12 cellular contexts compared by ENCODE assay signal in genomic region chr20:31715766-31716165, GRCh38. TPM values are rescaled to one million over a fixed set of nuclear protein-coding genes. Genes with fewer than 3 reads are reported as not detected.
A peak's percentile ranks its signal among the peaks of the same experiment; 100 is the strongest.
DNase-seq lines count a peak whose midpoint lies in the region; ATAC-seq and TF ChIP-seq lines count a peak whose summit lies in the region.
"Had no signal": no experiment of that assay in that cellular context is flagged by ENCODE, and none has a peak within 500 bp of the region (broad histone marks: within the 10 kb centered on the region; RNA-seq: fewer than 3 reads in every experiment).

No MANE protein-coding gene starts in this region.

- H3K4me1 ChIP-seq in DND-41 (ENCODE audit: insufficient read depth, low read length) (peaks cover 98% of the 10 kb centered on the region), skeletal muscle satellite cell (ENCODE audit: control insufficient read depth, insufficient read depth, low read length) (peaks cover 86% of the 10 kb centered on the region)

- H3F3A ChIP-seq in SU-DHL-6 (ENCODE audit: insufficient read depth) = peaks cover 7% of the 10 kb centered on the region

- H3K36me3 ChIP-seq in DND-41 (ENCODE audit: insufficient read depth, low read length) (peaks cover 98% of the 10 kb centered on the region), SU-DHL-6 (ENCODE audit: low read length) (no peaks in the 10 kb centered on the region), skeletal muscle satellite cell (ENCODE audit: insufficient read depth, low read length) (peaks cover 83% of the 10 kb centered on the region)

- peaks cover 66% of the 10 kb centered on the region for H3K4me1 Mint-ChIP-seq in endothelial cell (ENCODE audit: unreplicated experiment)

- peaks cover 100% of the 10 kb centered on the region for H3K79me2 ChIP-seq in DND-41 (ENCODE audit: insufficient read depth, low read length)
- H3K79me2 ChIP-seq in SU-DHL-6 (ENCODE audit: insufficient read depth, low read length) = peaks cover 86% of the 10 kb centered on the region

- DNase-seq in DND-41 (no peak), endothelial cell (ENCODE audit: low spot score) (no peak), NCI-H146 (lab: John Stamatoyannopoulos, UW) (no peak), hepatic stellate cell (ENCODE audit: low spot score) (no peak), NCI-H345 (lab: John Stamatoyannopoulos, UW) (no peak)
- DNase-seq in effector CD8-positive, alpha-beta T cell (lab: John Stamatoyannopoulos, UW) = no peak
- DNase-seq: aorta; mucosa of descending colon; NCI-H524; stimulated activated CD4-positive, alpha-beta T cell treated with anti-CD3 and anti-CD28 coated beads, Interleukin-4, amount 100 ng/mL, for 1 hour had no signal

- H3K27ac ChIP-seq in DND-41 (ENCODE audit: low read length) (peak overlapping the region; percentile 64), SU-DHL-6 (ENCODE audit: low read depth, low read length) (0 out of 2 replicates have a peak overlapping the region, but pooled peaks have one; percentile 78)

- peak overlapping the region in 1 of 2 experiments; percentile 75; a peak in 2 of 4 replicates for H3K4me3 ChIP-seq in DND-41 (ENCODE audit: low read depth in 1 of 2, low read length in 2 of 2)
- no peak overlapping the region for H3K4me3 ChIP-seq in SU-DHL-6 (ENCODE audit: insufficient read depth, low read length, poor library complexity, severe bottlenecking)
- H3K4me3 ChIP-seq in skeletal muscle satellite cell (ENCODE audit: low read length) = no peak overlapping the region
- H3K4me3 ChIP-seq: mucosa of descending colon had no signal

- no peak for TF ChIP-seq CTCF in DND-41 (IDR thresholded peaks at IDR 0.05; ENCODE audit: borderline replicate concordance, extremely low read depth, low read length, poor library complexity, severe bottlenecking)
- no peak for TF ChIP-seq CTCF in SU-DHL-6 (IDR thresholded peaks at IDR 0.05; ENCODE audit: insufficient read depth, low read length, poor library complexity, severe bottlenecking)
- no peak for TF ChIP-seq CTCF in endothelial cell (IDR thresholded peaks at IDR 0.05; ENCODE audit: unreplicated experiment)

- H3K9ac ChIP-seq in DND-41 (ENCODE audit: low read depth, low read length) (peak overlapping the region; percentile 91), SU-DHL-6 (ENCODE audit: low read length) (no peak overlapping the region), skeletal muscle satellite cell (ENCODE audit: low read depth, low read length) (no peak overlapping the region)

- H4K20me1 ChIP-seq in DND-41 (ENCODE audit: insufficient read depth, low read length) = peaks cover 95% of the 10 kb centered on the region
- no peaks in the 10 kb centered on the region for H4K20me1 ChIP-seq in SU-DHL-6 (ENCODE audit: low read depth, low read length)

- H3K27ac Mint-ChIP-seq in endothelial cell (ENCODE audit: unreplicated experiment) = peak overlapping the region; percentile 32

- H3K27me3 Mint-ChIP-seq in endothelial cell (ENCODE audit: unreplicated experiment) = peaks cover 11% of the 10 kb centered on the region

- H3K4me3 Mint-ChIP-seq in endothelial cell (ENCODE audit: unreplicated experiment) = no peak overlapping the region

- no peaks in the 10 kb centered on the region for H3K27me3 ChIP-seq in DND-41 (ENCODE audit: insufficient read depth, low read length, poor library complexity)
- no peaks in the 10 kb centered on the region for H3K27me3 ChIP-seq in SU-DHL-6 (ENCODE audit: low read length)
- no peaks in the 10 kb centered on the region for H3K27me3 ChIP-seq in skeletal muscle satellite cell (ENCODE audit: control insufficient read depth, insufficient read depth, low read length)

- peak; percentile 11; the same call in 1 of the 3 replicates for ATAC-seq in DND-41 (ENCODE audit: insufficient read depth, low read depth)
- ATAC-seq: mucosa of descending colon had no signal

- no peaks in the 10 kb centered on the region for H3K9me2 ChIP-seq in SU-DHL-6 (replicated peaks; ENCODE audit: insufficient read depth, low read length)

- H2AFZ ChIP-seq in DND-41 (ENCODE audit: low read depth, low read length) (no peak overlapping the region), SU-DHL-6 (ENCODE audit: low read depth, low read length, severe bottlenecking) (no peak overlapping the region)

- H3K4me2 ChIP-seq in DND-41 (ENCODE audit: insufficient read depth, low read length) (peak overlapping the region; percentile 89), SU-DHL-6 (ENCODE audit: low read depth, low read length, poor library complexity, severe bottlenecking) (peak overlapping the region; percentile 78), skeletal muscle satellite cell (ENCODE audit: low read length) (peak overlapping the region; percentile 72)

- peaks cover 21% of the 10 kb centered on the region for H3K36me3 Mint-ChIP-seq in endothelial cell (ENCODE audit: low read depth, unreplicated experiment)

- no peaks in the 10 kb centered on the region for H3K9me3 ChIP-seq in DND-41 (ENCODE audit: insufficient read depth, low read length, severe bottlenecking)
- no peaks in the 10 kb centered on the region for H3K9me3 ChIP-seq in SU-DHL-6 (ENCODE audit: insufficient read depth, low read length)
- H3K9me3 ChIP-seq in skeletal muscle satellite cell (replicated peaks; ENCODE audit: low read length) = no peaks in the 10 kb centered on the region
- H3K9me3 ChIP-seq: mucosa of descending colon had no signal

- H3K9me3 Mint-ChIP-seq in endothelial cell (ENCODE audit: unreplicated experiment) = no peaks in the 10 kb centered on the region

RNA-seq across cellular contexts. Expression of gene BCL2L1, which starts 6.9 kb away (rescaled TPM):
- 52.9 TPM for total RNA-seq in endothelial cell (ENCODE audit: unreplicated experiment)
- total RNA-seq in skeletal muscle satellite cell (2012; rRNA removed) = 158 and 187 TPM in 2 replicates

RNA-seq across cellular contexts. Expression of gene TPX2, which starts 23.3 kb away (rescaled TPM):
- 27.2 TPM for total RNA-seq in endothelial cell (ENCODE audit: unreplicated experiment)
- 45.4 and 60.7 TPM in 2 replicates for total RNA-seq in skeletal muscle satellite cell (2012; rRNA removed)
